11 cellular contexts compared by ENCODE assay signal in genomic region chr6:73121421-73121993, GRCh38.
A peak's percentile ranks its signal among the peaks of the same experiment; 100 is the strongest.
DNase-seq lines count a peak whose midpoint lies in the region; ATAC-seq, FAIRE-seq and TF ChIP-seq lines count a peak whose summit lies in the region.
"Had no signal": no experiment of that assay in that cellular context is flagged by ENCODE, and none has a peak within 500 bp of the region (broad histone marks: within the 10 kb centered on the region; RNA-seq: fewer than 3 reads in every experiment).

No MANE protein-coding gene starts in this region.

- peak; percentile 21 for TF ChIP-seq CTCF in fibroblast of mammary gland (conservative IDR thresholded peaks at IDR 0.05; ENCODE audit: control insufficient read depth, insufficient read depth, low read depth, low read length)
- TF ChIP-seq CTCF in gastrocnemius medialis (IDR thresholded peaks at IDR 0.05 in 4 of 5, conservative IDR thresholded peaks at IDR 0.05 in 1 of 5) = no peak
- TF ChIP-seq CTCF in tibial artery (IDR thresholded peaks at IDR 0.05) = no peak

- TF ChIP-seq POLR2A in H54 (IDR thresholded peaks at IDR 0.05; ENCODE audit: low read depth, low read length) (no peak), gastrocnemius medialis (IDR thresholded peaks at IDR 0.05) (no peak)

- intact Hi-C loops in gastrocnemius medialis (cut with DNase I; ENCODE audit: low total_unique reads) = no loop called here
- intact Hi-C loops in tibial artery (cut with DNase I; ENCODE audit: low total_unique reads) = no loop called here

- H3K27me3 ChIP-seq in gastrocnemius medialis = no peaks in the 10 kb centered on the region
- H3K27me3 ChIP-seq in tibial artery = no peaks in the 10 kb centered on the region

- no peaks in the 10 kb centered on the region for H3K4me1 ChIP-seq in gastrocnemius medialis
- H3K4me1 ChIP-seq in tibial artery = no peaks in the 10 kb centered on the region

- DNase-seq in H54 (ENCODE audit: insufficient read length, low spot score) (no peak), SK-MEL-5 (ENCODE audit: low read depth, low spot score) (peak; percentile 23), fibroblast of mammary gland (ENCODE audit: low read depth) (peak; percentile 47), gastrocnemius medialis (no peak), GDM1 (lab: John Stamatoyannopoulos, UW) (no peak), tibial artery (no peak)
- DNase-seq: activated CD4-positive, CD25-positive, alpha-beta regulatory T cell treated with anti-CD3 and anti-CD28 coated beads, Interleukin-2, amount 50 U/mL, for 72 hours; DND-41; mucosa of descending colon; NCI-H2227 treated with DMSO at 0.1 percent for 48 hours had no signal

- in situ Hi-C loops in SK-MEL-5 (cut with HindIII; ENCODE audit: low pct_unique_long_range_greater_than_20kb, low sequenced_read_pairs) (no loop called here), gastrocnemius medialis (cut with MboI; ENCODE audit: low sequenced_read_pairs in 4 of 4) (loop anchor here in 2 of 4 donors (10.0 kb wide), 2 partner anchors 507 to 707 kb away; no protein-coding TSS in a partner anchor)

- no peaks in the 10 kb centered on the region for H3K36me3 ChIP-seq in gastrocnemius medialis
- H3K36me3 ChIP-seq in tibial artery = no peaks in the 10 kb centered on the region

- ATAC-seq in gastrocnemius medialis (peak; percentile 41 to 58), GM19328 (IDR thresholded peaks at IDR 0.05; ENCODE audit: unreplicated experiment) (no peak)
- ATAC-seq: mucosa of descending colon had no signal

- FAIRE-seq in H54 (lab: Jason Lieb, UNC) = peak; percentile 80

- no peak overlapping the region for H3K4me3 ChIP-seq in fibroblast of mammary gland (ENCODE audit: control insufficient read depth, low read depth, low read length)
- no peak overlapping the region for H3K4me3 ChIP-seq in gastrocnemius medialis
- no peak overlapping the region for H3K4me3 ChIP-seq in tibial artery
- H3K4me3 ChIP-seq: mucosa of descending colon had no signal

- no peak overlapping the region for H3K27ac ChIP-seq in gastrocnemius medialis
- no peak overlapping the region for H3K27ac ChIP-seq in tibial artery

- H3K9me3 ChIP-seq in gastrocnemius medialis (no peaks in the 10 kb centered on the region), tibial artery (no peaks in the 10 kb centered on the region)
- H3K9me3 ChIP-seq: mucosa of descending colon had no signal

Comparison
In these comparisons a context has a peak if more than half of its experiments do, and no peak if none do; other contexts are left out.
1. DNase-seq: peak in SK-MEL-5 (single experiment) and fibroblast of mammary gland (single experiment); none in H54 (single experiment), gastrocnemius medialis (0 of 2), GDM1 (single experiment) and tibial artery (0 of 2).